ENCODE assay signal across 13 cellular contexts in genomic region chr3:24086597-24087369, GRCh38.
DNase-seq lines count a peak whose midpoint lies in the region; ATAC-seq and TF ChIP-seq lines count a peak whose summit lies in the region.
"Had no signal": no experiment of that assay in that cellular context is flagged by ENCODE, and none has a peak within 500 bp of the region (broad histone marks: within the 10 kb centered on the region; RNA-seq: fewer than 3 reads in every experiment).

No MANE protein-coding gene starts in this region.

- H3K4me1 ChIP-seq in SK-N-SH (ENCODE audit: control insufficient read depth in 1 of 2, insufficient read depth in 2 of 2, low read depth in 1 of 2, low read length in 1 of 2) (no peaks in the 10 kb centered on the region), spleen (no peaks in the 10 kb centered on the region)
- H3K4me1 ChIP-seq: SJSA1 had no signal

- TF ChIP-seq CTCF in 22Rv1 (IDR thresholded peaks at IDR 0.05): 0 out of 2 replicates have a peak, but pooled peaks have one; percentile 7
- no peak for TF ChIP-seq CTCF in SK-N-SH (IDR thresholded peaks at IDR 0.05)
- TF ChIP-seq CTCF in spleen (IDR thresholded peaks at IDR 0.05 in 8 of 11, conservative IDR thresholded peaks at IDR 0.05 in 3 of 11): no peak
- no peak for TF ChIP-seq CTCF in RWPE1 (conservative IDR thresholded peaks at IDR 0.05; ENCODE audit: low read depth)

- H3K9me2 ChIP-seq in SK-N-SH: no peaks in the 10 kb centered on the region

- 74% methylated on average over 3 of the region's 3 CpGs for WGBS in SK-N-SH (ENCODE audit: low lambda C conversion rate)
- 62 to 81% (median 68%) methylated on average over 3 of the region's 3 CpGs for whole genome bisulfite sequencing in spleen, 5 donors

- H3K4me3 Mint-ChIP-seq in stimulated activated naive B cell treated with anti-CD40 and anti-IgM and Interleukin-4, amounts not matched to agents 10 μg/mL and 1 μg/mL and 100 μg/mL, for 72 hours: no peak overlapping the region
- H3K4me3 Mint-ChIP-seq: HFFc6 had no signal

- ATAC-seq in stimulated activated naive B cell treated with anti-CD40 and anti-IgM and Interleukin-4, amounts not matched to agents 10 μg/mL and 1 μg/mL and 100 μg/mL, for 72 hours (replicated peaks): no peak

- no peak for TF ChIP-seq RAD21 in SK-N-SH (IDR thresholded peaks at IDR 0.05; ENCODE audit: low read length)

- H3K36me3 ChIP-seq in SK-N-SH (replicated peaks in 1 of 2; ENCODE audit: control insufficient read depth in 1 of 2, insufficient read depth in 2 of 2, low read length in 1 of 2): no peaks in the 10 kb centered on the region
- no peaks in the 10 kb centered on the region for H3K36me3 ChIP-seq in spleen
- H3K36me3 ChIP-seq: SJSA1 had no signal

- H3F3A ChIP-seq in SK-N-SH (replicated peaks; ENCODE audit: insufficient read depth): peaks cover 3% of the 10 kb centered on the region

- intact Hi-C loops in spleen (cut with DNase I; ENCODE audit: low total_unique reads): no loop called here

- H2AFZ ChIP-seq in SK-N-SH (ENCODE audit: low read depth): no peak overlapping the region

- H3K9ac ChIP-seq in SK-N-SH: no peak overlapping the region
- H3K9ac ChIP-seq: KMS-11 had no signal

- no peaks in the 10 kb centered on the region for H4K20me1 ChIP-seq in SK-N-SH (ENCODE audit: insufficient read depth)

- H3K79me2 ChIP-seq in SK-N-SH (ENCODE audit: insufficient read depth): no peaks in the 10 kb centered on the region

- H3K4me1 Mint-ChIP-seq in stimulated activated naive B cell treated with anti-CD40 and anti-IgM and Interleukin-4, amounts not matched to agents 10 μg/mL and 1 μg/mL and 100 μg/mL, for 72 hours: no peaks in the 10 kb centered on the region

- no peak for TF ChIP-seq POLR2A in spleen (IDR thresholded peaks at IDR 0.05)

- TF ChIP-seq EP300 in SK-N-SH (IDR thresholded peaks at IDR 0.05; ENCODE audit: borderline replicate concordance in 1 of 2, low read depth in 1 of 2, low read length in 1 of 2): no peak

- H3K27me3 Mint-ChIP-seq in stimulated activated naive B cell treated with anti-CD40 and anti-IgM and Interleukin-4, amounts not matched to agents 10 μg/mL and 1 μg/mL and 100 μg/mL, for 72 hours: peaks cover 4 to 12% of the 10 kb centered on the region in 2 donors

- H3K9me3 ChIP-seq in SK-N-SH (no peaks in the 10 kb centered on the region), spleen (no peaks in the 10 kb centered on the region)
- H3K9me3 ChIP-seq: SJSA1 had no signal

- H3K27ac ChIP-seq in 22Rv1 (peak overlapping the region; percentile 90), SK-N-SH (ENCODE audit: low read depth in 2 of 2, low read length in 1 of 2) (no peak overlapping the region; a peak in 1 of 4 replicates), spleen (no peak overlapping the region), RWPE1 (no peak overlapping the region)
- H3K27ac ChIP-seq: KMS-11, SJSA1 had no signal

- POLR2A ChIA-PET in SK-N-SH (lab: Yijun Ruan, JAX): no interaction called here
- POLR2A ChIA-PET in RWPE1 (lab: Yijun Ruan, JAX; ENCODE audit: low non-redundant PET): no interaction called here

- CTCF ChIA-PET in SK-N-SH (lab: Yijun Ruan, JAX): interaction anchor here (0.9 kb wide), 1 partner anchor 27 kb away, joined by 4 read pairs; no protein-coding TSS in a partner anchor
- CTCF ChIA-PET in RWPE1 (lab: Yijun Ruan, JAX): no interaction called here

- no peaks in the 10 kb centered on the region for H3K27me3 ChIP-seq in SK-N-SH (ENCODE audit: insufficient read depth)
- no peaks in the 10 kb centered on the region for H3K27me3 ChIP-seq in spleen (replicated peaks in 1 of 7)
- H3K27me3 ChIP-seq: SJSA1 had no signal

- peaks cover 2 to 5% of the 10 kb centered on the region in 2 donors for H3K9me3 Mint-ChIP-seq in stimulated activated naive B cell treated with anti-CD40 and anti-IgM and Interleukin-4, amounts not matched to agents 10 μg/mL and 1 μg/mL and 100 μg/mL, for 72 hours
- H3K9me3 Mint-ChIP-seq: HFFc6 had no signal

- H3K27ac Mint-ChIP-seq in stimulated activated naive B cell treated with anti-CD40 and anti-IgM and Interleukin-4, amounts not matched to agents 10 μg/mL and 1 μg/mL and 100 μg/mL, for 72 hours: no peak overlapping the region
- H3K27ac Mint-ChIP-seq: HFFc6 had no signal

- H3K4me2 ChIP-seq in SK-N-SH: no peak overlapping the region
- H3K4me2 ChIP-seq: KMS-11 had no signal

- DNase-seq in NCI-H1436 (lab: John Stamatoyannopoulos, UW): peak; percentile 50
- DNase-seq in SK-N-SH: no peak
- peak; percentile 8 for DNase-seq in iPS-NIHi11 (ENCODE audit: low spot score)
- DNase-seq in stimulated activated naive B cell treated with anti-CD40 and anti-IgM and Interleukin-4, amounts not matched to agents 10 μg/mL and 1 μg/mL and 100 μg/mL, for 72 hours: no peak
- no peak for DNase-seq in NCI-H446 (lab: John Stamatoyannopoulos, UW)
- no peak for DNase-seq in spleen
- DNase-seq in RWPE1 (ENCODE audit: low spot score): no peak
- DNase-seq: activated CD4-positive, CD25-positive, alpha-beta regulatory T cell; amniotic stem cell; HFFc6 had no signal

- H3K4me3 ChIP-seq in SK-N-SH (ENCODE audit: low read depth in 2 of 2, low read length in 1 of 2) (no peak overlapping the region), spleen (no peak overlapping the region)
- H3K4me3 ChIP-seq: SJSA1 had no signal

- peaks cover 0 to 2% of the 10 kb centered on the region in 2 donors for H3K36me3 Mint-ChIP-seq in stimulated activated naive B cell treated with anti-CD40 and anti-IgM and Interleukin-4, amounts not matched to agents 10 μg/mL and 1 μg/mL and 100 μg/mL, for 72 hours

TF ChIP-seq in SK-N-SH, 30 proteins besides CTCF, POLR2A, EP300 and RAD21:
- TF ChIP-seq SIN3A (IDR thresholded peaks at IDR 0.05; ENCODE audit: borderline replicate concordance, low read depth, low read length) (no peak), TAF1 (IDR thresholded peaks at IDR 0.05; ENCODE audit: borderline replicate concordance, low read depth, low read length) (no peak), NFIC (IDR thresholded peaks at IDR 0.05; ENCODE audit: borderline replicate concordance) (peak; percentile 25; the same call in 1 of the 2 replicates), CHD2 (IDR thresholded peaks at IDR 0.05; ENCODE audit: low read length, partially characterized antibody) (no peak)

Comparison
In these comparisons a context has a peak if more than half of its experiments do, and no peak if none do; other contexts are left out.
1. DNase-seq: peak in NCI-H1436 (single experiment) and iPS-NIHi11 (single experiment); none in SK-N-SH (single experiment), stimulated activated naive B cell treated with anti-CD40 and anti-IgM and Interleukin-4, amounts not matched to agents 10 μg/mL and 1 μg/mL and 100 μg/mL, for 72 hours (single experiment), NCI-H446 (0 of 2), spleen (single experiment) and RWPE1 (single experiment).